Comparison of ENCODE assay signal across 9 cellular contexts in genomic region chr3:4825572-4826236, GRCh38.
DNase-seq lines count a peak whose midpoint lies in the region; ATAC-seq and TF ChIP-seq lines count a peak whose summit lies in the region.
"Had no signal": no experiment of that assay in that cellular context is flagged by ENCODE, and none has a peak within 500 bp of the region (broad histone marks: within the 10 kb centered on the region; RNA-seq: fewer than 3 reads in every experiment).

No MANE protein-coding gene starts in this region.

- no peaks in the 10 kb centered on the region for H3K9me3 ChIP-seq in mesodermal cell (ENCODE audit: control insufficient read depth, low read length)
- no peaks in the 10 kb centered on the region for H3K9me3 ChIP-seq in vagina

- H3K36me3 ChIP-seq in mesodermal cell (ENCODE audit: control insufficient read depth, insufficient read depth, low read length) (no peaks in the 10 kb centered on the region), vagina (no peaks in the 10 kb centered on the region)

- no peaks in the 10 kb centered on the region for H3K27me3 ChIP-seq in vagina

- peak overlapping the region; percentile 61 for H3K4me3 Mint-ChIP-seq in central memory CD8-positive, alpha-beta T cell

- peaks cover 13% of the 10 kb centered on the region for H3K36me3 Mint-ChIP-seq in central memory CD8-positive, alpha-beta T cell (ENCODE audit: insufficient read depth)

- no peak for TF ChIP-seq POLR2A in vagina (IDR thresholded peaks at IDR 0.05)

- H3K4me1 Mint-ChIP-seq in central memory CD8-positive, alpha-beta T cell, result peaks cover 70% of the 10 kb centered on the region

- peak overlapping the region; percentile 89 for H3K27ac Mint-ChIP-seq in central memory CD8-positive, alpha-beta T cell (ENCODE audit: low read depth)

- TF ChIP-seq CTCF in vagina (IDR thresholded peaks at IDR 0.05), result no peak

- intact Hi-C loops in vagina (cut with DNase I), result loop anchor here (5.0 kb wide), 2 partner anchors 78 to 157 kb away; no protein-coding TSS in a partner anchor

- peak overlapping the region; percentile 47 for H3K27ac ChIP-seq in mesodermal cell (ENCODE audit: low read depth, low read length, severe bottlenecking)
- peak overlapping the region; percentile 79 for H3K27ac ChIP-seq in vagina

- no peak for ATAC-seq in central memory CD8-positive, alpha-beta T cell (replicated peaks; ENCODE audit: extremely low read depth, poor library complexity, severe bottlenecking)
- ATAC-seq in HG03280 (IDR thresholded peaks at IDR 0.05; ENCODE audit: unreplicated experiment) (no peak), GM18867 (IDR thresholded peaks at IDR 0.05; ENCODE audit: unreplicated experiment) (no peak)

- WGBS in mesodermal cell (ENCODE audit: insufficient coverage in 2 of 2), 2 experiments, result 82% methylated on average over 11 to 12 of the region's 12 CpGs

- peak; percentile 56 for DNase-seq in activated effector memory CD4-positive, alpha-beta T cell treated with Interleukin-2 at 50 U/mL for 16 hours
- no peak for DNase-seq in activated effector memory CD4-positive, alpha-beta T cell treated with anti-CD3 and anti-CD28 coated beads, Interleukin-2, amount 50 U/mL, for 16 hours
- DNase-seq in central memory CD8-positive, alpha-beta T cell (ENCODE audit: low spot score in 2 of 2), result no peak
- DNase-seq in vagina (ENCODE audit: extremely low spot score in 2 of 2), result no peak
- DNase-seq in NCI-H345 (lab: John Stamatoyannopoulos, UW), result no peak
- DNase-seq: NCI-H2081 had no signal

- no peaks in the 10 kb centered on the region for H3K27me3 Mint-ChIP-seq in central memory CD8-positive, alpha-beta T cell

- no peaks in the 10 kb centered on the region for H3K9me3 Mint-ChIP-seq in central memory CD8-positive, alpha-beta T cell

- H3K4me3 ChIP-seq in mesodermal cell (ENCODE audit: extremely low read depth, insufficient read depth, low read length, poor library complexity, severe bottlenecking) (no peak overlapping the region), vagina (no peak overlapping the region)

- H3K4me1 ChIP-seq in mesodermal cell (ENCODE audit: control insufficient read depth, insufficient read depth, low read length, poor library complexity, severe bottlenecking) (peaks cover 48% of the 10 kb centered on the region), vagina (peaks cover 68% of the 10 kb centered on the region)
